ENCODE assay signal across 13 cellular contexts in genomic region chr5:55855509-55855908, GRCh38. TPM values are rescaled to one million over a fixed set of nuclear protein-coding genes. Genes with fewer than 3 reads are reported as not detected.
DNase-seq lines count a peak whose midpoint lies in the region; ATAC-seq, FAIRE-seq and TF ChIP-seq lines count a peak whose summit lies in the region.
"Had no signal": no experiment of that assay in that cellular context is flagged by ENCODE, and none has a peak within 500 bp of the region (broad histone marks: within the 10 kb centered on the region; RNA-seq: fewer than 3 reads in every experiment).

No MANE protein-coding gene starts in this region.

- no peak overlapping the region for H3K14ac ChIP-seq in H1 (ENCODE audit: insufficient read length)

- no peaks in the 10 kb centered on the region for H4K20me1 ChIP-seq in H1 (replicated peaks in 1 of 2; ENCODE audit: control insufficient read depth in 1 of 2, insufficient read depth in 2 of 2, low read length in 2 of 2)

- H3K4ac ChIP-seq in H1 (replicated peaks; ENCODE audit: insufficient read length, low read depth, low read length) = no peak overlapping the region

- H3K23me2 ChIP-seq in H1 (ENCODE audit: low read depth, low read length) = no peaks in the 10 kb centered on the region

- H2AK5ac ChIP-seq in H1 (ENCODE audit: low read depth, low read length) = peak overlapping the region; percentile 53; the same call in 1 of the 2 replicates

- TF ChIP-seq RAD21 in H1 (IDR thresholded peaks at IDR 0.05 in 1 of 2, conservative IDR thresholded peaks at IDR 0.05 in 1 of 2; ENCODE audit: low read depth in 2 of 2, low read length in 2 of 2) = peak in 1 of 2 experiments; percentile 31; a peak in 2 of 4 replicates

- no peaks in the 10 kb centered on the region for H3K27me3 ChIP-seq in H1 (replicated peaks in 1 of 4; ENCODE audit: control insufficient read depth in 3 of 4, extremely low read depth in 1 of 4, insufficient read depth in 3 of 4, low read length in 3 of 4)

- H3K36me3 ChIP-seq in H1 (ENCODE audit: control insufficient read depth in 2 of 4, insufficient read depth in 4 of 4, low read length in 3 of 4) = no peaks in the 10 kb centered on the region

- H2AFZ ChIP-seq in H1 (ENCODE audit: low read length) = peak overlapping the region; percentile 86

- TF ChIP-seq CTCF in H1 (IDR thresholded peaks at IDR 0.05; ENCODE audit: control extremely low read depth in 1 of 3, insufficient read depth in 1 of 3, low read depth in 1 of 3, low read length in 3 of 3) = peak in 1 of 3 experiments; percentile 20; a peak in 1 of 4 replicates

- peaks cover 34% of the 10 kb centered on the region for H3K4me1 Mint-ChIP-seq in activated naive CD4-positive, alpha-beta T cell treated with anti-CD3 and anti-CD28 coated beads, Interleukin-2, amount 50 U/mL, for 24 hours
- H3K4me1 Mint-ChIP-seq in T-helper 2 cell treated with Interferon-gamma antibody and Interleukin-4, amounts not matched to agents 5 μg/mL and 100 μg/mL, for 36 hours (ENCODE audit: low read depth) = peaks cover 60% of the 10 kb centered on the region
- H3K4me1 Mint-ChIP-seq in stimulated activated naive CD8-positive, alpha-beta T cell treated with anti-CD3 and anti-CD28 coated beads, Interleukin-15, Interleukin-2, amounts not matched to agents 100 ng/mL and 50 ng/mL, for 24 hours (ENCODE audit: low read depth) = peaks cover 37% of the 10 kb centered on the region

- H3K4me3 ChIP-seq in H1 (ENCODE audit: extremely low read depth in 1 of 4, insufficient read depth in 2 of 4, low read depth in 3 of 4, low read length in 4 of 4) = no peak overlapping the region
- H3K4me3 ChIP-seq: body of pancreas had no signal

- H3K18ac ChIP-seq in H1 (ENCODE audit: extremely low read depth, low read length) = no peak overlapping the region

- FAIRE-seq in H1 (lab: Jason Lieb, UNC) = no peak

- no peak overlapping the region for H3K9ac ChIP-seq in H1 (replicated peaks in 1 of 4; ENCODE audit: extremely low read depth in 1 of 4, low read depth in 3 of 4, low read length in 3 of 4)
- H3K9ac ChIP-seq: SK-N-SH had no signal

- TF ChIP-seq EP300 in H1 (IDR thresholded peaks at IDR 0.05; ENCODE audit: borderline replicate concordance in 1 of 2, low read depth in 2 of 2, low read length in 2 of 2) = no peak

- CTCF ChIA-PET in H1 (lab: Charles Lee; ENCODE audit: partially characterized antibody) = interaction anchor here (0.5 to 0.9 kb wide), 2 partner anchors 11 to 161 kb away, joined by 3 to 4 read pairs; no protein-coding TSS in a partner anchor

- TF ChIP-seq POLR2A in H1 (IDR thresholded peaks at IDR 0.05; ENCODE audit: control extremely low read depth in 1 of 2, low read depth in 2 of 2, low read length in 2 of 2) = no peak

- intact Hi-C loops in Right ventricle myocardium inferior (cut with DNase I) = no loop called here

- H3K79me2 ChIP-seq in H1 (ENCODE audit: control insufficient read depth in 1 of 2, insufficient read depth in 2 of 2, low read length in 2 of 2) = no peaks in the 10 kb centered on the region

- no peaks in the 10 kb centered on the region for H3K4me1 ChIP-seq in H1 (replicated peaks in 1 of 4; ENCODE audit: control insufficient read depth in 3 of 4, insufficient read depth in 4 of 4, low read length in 3 of 4)
- H3K4me1 ChIP-seq: body of pancreas had no signal

- H3K36me3 Mint-ChIP-seq in activated naive CD4-positive, alpha-beta T cell treated with anti-CD3 and anti-CD28 coated beads, Interleukin-2, amount 50 U/mL, for 24 hours = no peaks in the 10 kb centered on the region
- H3K36me3 Mint-ChIP-seq in T-helper 2 cell treated with Interferon-gamma antibody and Interleukin-4, amounts not matched to agents 5 μg/mL and 100 μg/mL, for 36 hours (ENCODE audit: low read depth) = peaks cover under 1% of the 10 kb centered on the region
- H3K36me3 Mint-ChIP-seq in stimulated activated naive CD8-positive, alpha-beta T cell treated with anti-CD3 and anti-CD28 coated beads, Interleukin-15, Interleukin-2, amounts not matched to agents 100 ng/mL and 50 ng/mL, for 24 hours (ENCODE audit: low read depth) = no peaks in the 10 kb centered on the region

- no peak overlapping the region for H2BK120ac ChIP-seq in H1 (replicated peaks; ENCODE audit: low read depth, low read length)

- H2BK5ac ChIP-seq in H1 (ENCODE audit: low read depth, low read length) = no peak overlapping the region

- H3K9me3 ChIP-seq in H1 (ENCODE audit: insufficient read depth in 2 of 2, low read depth in 1 of 2, low read length in 1 of 2) = no peaks in the 10 kb centered on the region
- H3K9me3 ChIP-seq: body of pancreas, SK-N-SH had no signal

- ATAC-seq in GM18867 (IDR thresholded peaks at IDR 0.05; ENCODE audit: unreplicated experiment) = no peak
- no peak for ATAC-seq in Right ventricle myocardium inferior
- ATAC-seq: body of pancreas had no signal

- H3K27me3 Mint-ChIP-seq in activated naive CD4-positive, alpha-beta T cell treated with anti-CD3 and anti-CD28 coated beads, Interleukin-2, amount 50 U/mL, for 24 hours = no peaks in the 10 kb centered on the region
- H3K27me3 Mint-ChIP-seq in T-helper 2 cell treated with Interferon-gamma antibody and Interleukin-4, amounts not matched to agents 5 μg/mL and 100 μg/mL, for 36 hours (ENCODE audit: low read depth) = no peaks in the 10 kb centered on the region
- H3K27me3 Mint-ChIP-seq in stimulated activated naive CD8-positive, alpha-beta T cell treated with anti-CD3 and anti-CD28 coated beads, Interleukin-15, Interleukin-2, amounts not matched to agents 100 ng/mL and 50 ng/mL, for 24 hours = peaks cover 3% of the 10 kb centered on the region

- H3K23ac ChIP-seq in H1 (ENCODE audit: insufficient read length) = no peak overlapping the region

- H3K4me2 ChIP-seq in H1 (ENCODE audit: insufficient read depth in 1 of 2, low read depth in 2 of 2, low read length in 2 of 2) = no peak overlapping the region
- H3K4me2 ChIP-seq: SK-N-SH had no signal

- no peak overlapping the region for H2BK20ac ChIP-seq in H1 (ENCODE audit: low read length)

- WGBS in H1 (ENCODE audit: extremely low coverage in 1 of 2, insufficient coverage in 1 of 2, insufficient read length in 1 of 2, insufficient replicate concordance in 2 of 2, low coverage in 1 of 2, low lambda C conversion rate in 2 of 2, missing lambda C conversion rate in 1 of 2), 2 experiments = 80% methylated on average over 5 of the region's 5 CpGs; no CpG with 5 or more reads in 1 of the 2 experiments

- no peak overlapping the region for H4K5ac ChIP-seq in H1 (ENCODE audit: insufficient read length, low read depth, low read length)

- no peak overlapping the region for H4K91ac ChIP-seq in H1 (replicated peaks; ENCODE audit: insufficient read length, low read length)

- H2BK12ac ChIP-seq in H1 (ENCODE audit: low read depth, low read length) = no peak overlapping the region

- peak overlapping the region; percentile 5 for H3K4me3 Mint-ChIP-seq in activated naive CD4-positive, alpha-beta T cell treated with anti-CD3 and anti-CD28 coated beads, Interleukin-2, amount 50 U/mL, for 24 hours
- H3K4me3 Mint-ChIP-seq in T-helper 2 cell treated with Interferon-gamma antibody and Interleukin-4, amounts not matched to agents 5 μg/mL and 100 μg/mL, for 36 hours = peak overlapping the region; percentile 73
- H3K4me3 Mint-ChIP-seq in stimulated activated naive CD8-positive, alpha-beta T cell treated with anti-CD3 and anti-CD28 coated beads, Interleukin-15, Interleukin-2, amounts not matched to agents 100 ng/mL and 50 ng/mL, for 24 hours = no peak overlapping the region

- no peak overlapping the region for H2BK15ac ChIP-seq in H1 (ENCODE audit: low read length)

- POLR2A ChIA-PET in H1 (lab: Charles Lee; ENCODE audit: partially characterized antibody) = no interaction called here

- no peaks in the 10 kb centered on the region for H3K9me3 Mint-ChIP-seq in activated naive CD4-positive, alpha-beta T cell treated with anti-CD3 and anti-CD28 coated beads, Interleukin-2, amount 50 U/mL, for 24 hours
- H3K9me3 Mint-ChIP-seq in T-helper 2 cell treated with Interferon-gamma antibody and Interleukin-4, amounts not matched to agents 5 μg/mL and 100 μg/mL, for 36 hours = no peaks in the 10 kb centered on the region
- H3K9me3 Mint-ChIP-seq in stimulated activated naive CD8-positive, alpha-beta T cell treated with anti-CD3 and anti-CD28 coated beads, Interleukin-15, Interleukin-2, amounts not matched to agents 100 ng/mL and 50 ng/mL, for 24 hours = no peaks in the 10 kb centered on the region

- H3K56ac ChIP-seq in H1 (replicated peaks; ENCODE audit: insufficient read length, low read depth, low read length) = no peak overlapping the region

- no peaks in the 10 kb centered on the region for H3K79me1 ChIP-seq in H1 (ENCODE audit: low read depth, low read length)

- no peak overlapping the region for H3K27ac Mint-ChIP-seq in activated naive CD4-positive, alpha-beta T cell treated with anti-CD3 and anti-CD28 coated beads, Interleukin-2, amount 50 U/mL, for 24 hours
- H3K27ac Mint-ChIP-seq in T-helper 2 cell treated with Interferon-gamma antibody and Interleukin-4, amounts not matched to agents 5 μg/mL and 100 μg/mL, for 36 hours = peak overlapping the region; percentile 19
- H3K27ac Mint-ChIP-seq in stimulated activated naive CD8-positive, alpha-beta T cell treated with anti-CD3 and anti-CD28 coated beads, Interleukin-15, Interleukin-2, amounts not matched to agents 100 ng/mL and 50 ng/mL, for 24 hours = peak overlapping the region; percentile 52

- no peak overlapping the region for H3K27ac ChIP-seq in H1 (ENCODE audit: low read depth, low read length)
- H3K27ac ChIP-seq: body of pancreas had no signal

- no peak overlapping the region for H4K8ac ChIP-seq in H1 (ENCODE audit: extremely low read depth, insufficient read depth, low read length)

- DNase-seq in activated naive CD4-positive, alpha-beta T cell (lab: John Stamatoyannopoulos, UW) = no peak
- DNase-seq in T-helper 2 cell treated with Interferon-gamma antibody and Interleukin-4, amounts not matched to agents 5 μg/mL and 100 μg/mL, for 36 hours (ENCODE audit: low spot score) = no peak
- no peak for DNase-seq in H1 (ENCODE audit: low read depth in 1 of 2, low spot score in 2 of 2)
- DNase-seq in Right ventricle myocardium inferior (ENCODE audit: missing footprints) = no peak
- DNase-seq in NCI-H345 treated with DMSO at 0.1 percent for 48 hours (lab: John Stamatoyannopoulos, UW; ENCODE audit: unreplicated experiment) = no peak
- DNase-seq: body of pancreas, NCI-H1417, NCI-H82, SK-N-SH had no signal

TF ChIP-seq in H1, 55 proteins besides CTCF, POLR2A, EP300 and RAD21 (continues in another document):
- no peak for TF ChIP-seq GTF2F1 (IDR thresholded peaks at IDR 0.05; ENCODE audit: borderline replicate concordance, low read depth, low read length)

RNA-seq across cellular contexts. Expression of gene IL31RA, which starts 4.4 kb away (rescaled TPM):
- total RNA-seq in H1 (2021; fragmentation: NEBNext Ultra II Directional; extraction: Animal tissue kit (Norgen Biotek cat#: 25700)) = not detected in 2 replicates
- not detected in 2 replicates for polyA plus RNA-seq in H1 (2011; rRNA removed)
- not detected for polyA plus RNA-seq in H1 (2011; cell fraction: cytosol; rRNA removed)
- not detected for polyA plus RNA-seq in H1 (2011; cell fraction: nucleus; rRNA removed)
- polyA plus RNA-seq in H1 (2012, experiment 1 of 2) = 0.09 TPM in 1 of 4 replicates, not detected in the others
- not detected for polyA plus RNA-seq in H1 (2012, experiment 2 of 2)
- 0.02 TPM for polyA plus RNA-seq in H1 (2013, experiment 1 of 2)
- not detected for polyA plus RNA-seq in H1 (2013, experiment 2 of 2)
- not detected in 2 replicates for polyA minus RNA-seq in H1 (2011; rRNA and poly(A)+ RNA removed)
- polyA minus RNA-seq in H1 (2011; cell fraction: cytosol; rRNA and poly(A)+ RNA removed) = not detected
- not detected for polyA minus RNA-seq in H1 (2011; cell fraction: nucleus; rRNA and poly(A)+ RNA removed)
- not detected for total RNA-seq in Right ventricle myocardium inferior
- total RNA-seq: body of pancreas had no signal
- polyA plus RNA-seq: urinary bladder had no signal
